ENCODE assay signal across 17 cellular contexts in genomic region chr14:74525361-74525851, GRCh38. TPM values are rescaled to one million over a fixed set of nuclear protein-coding genes. Genes with fewer than 3 reads are reported as not detected.
DNase-seq lines count a peak whose midpoint lies in the region; ATAC-seq, FAIRE-seq and TF ChIP-seq lines count a peak whose summit lies in the region.
"Had no signal": no experiment of that assay in that cellular context is flagged by ENCODE, and none has a peak within 500 bp of the region (broad histone marks: within the 10 kb centered on the region; RNA-seq: fewer than 3 reads in every experiment).

No MANE protein-coding gene starts in this region.

- H3K27me3 Mint-ChIP-seq in progenitor cell of endocrine pancreas, result peaks cover 6% of the 10 kb centered on the region

- TF ChIP-seq CTCF in ascending aorta (IDR thresholded peaks at IDR 0.05), result no peak
- no peak for TF ChIP-seq CTCF in progenitor cell of endocrine pancreas (IDR thresholded peaks at IDR 0.05; ENCODE audit: unreplicated experiment)
- TF ChIP-seq CTCF in smooth muscle cell (IDR thresholded peaks at IDR 0.05; ENCODE audit: borderline replicate concordance, insufficient read depth, poor library complexity, severe bottlenecking), result no peak

- peak; percentile 73 for ATAC-seq in GM18867 (IDR thresholded peaks at IDR 0.05; ENCODE audit: unreplicated experiment)
- ATAC-seq in GM21367 (IDR thresholded peaks at IDR 0.05; ENCODE audit: unreplicated experiment), result no peak
- ATAC-seq: left colon, mucosa of descending colon had no signal

- H3K27ac ChIP-seq in ascending aorta, result peak overlapping the region; percentile 64 to 67
- no peak overlapping the region for H3K27ac ChIP-seq in GM23248
- H3K27ac ChIP-seq in smooth muscle cell (ENCODE audit: low read depth), result no peak overlapping the region
- H3K27ac ChIP-seq: epithelial cell of prostate had no signal

- H3K4me1 Mint-ChIP-seq in progenitor cell of endocrine pancreas (ENCODE audit: low read depth), result no peaks in the 10 kb centered on the region

- H3K79me2 ChIP-seq in GM23248 (ENCODE audit: insufficient read depth) (no peaks in the 10 kb centered on the region), smooth muscle cell (ENCODE audit: low read depth) (no peaks in the 10 kb centered on the region)

- no peaks in the 10 kb centered on the region for H3K9me3 Mint-ChIP-seq in progenitor cell of endocrine pancreas (ENCODE audit: low read depth)
- H3K9me3 Mint-ChIP-seq: activated naive CD4-positive, alpha-beta T cell treated with anti-CD3 and anti-CD28 coated beads for 36 hours; dendritic cell treated with granulocyte-macrophage colony-stimulating factor and Interleukin-4, amounts not matched to agents 40 ng/mL and 50 ng/mL, for 4 days had no signal

- H3F3A ChIP-seq in GM23248 (ENCODE audit: insufficient read depth) (peaks cover 16% of the 10 kb centered on the region), smooth muscle cell (ENCODE audit: low read depth) (no peaks in the 10 kb centered on the region)

- no peak overlapping the region for H3K4me3 Mint-ChIP-seq in progenitor cell of endocrine pancreas (ENCODE audit: low read depth)
- H3K4me3 Mint-ChIP-seq: activated naive CD4-positive, alpha-beta T cell treated with anti-CD3 and anti-CD28 coated beads for 36 hours; dendritic cell treated with granulocyte-macrophage colony-stimulating factor and Interleukin-4, amounts not matched to agents 40 ng/mL and 50 ng/mL, for 4 days had no signal

- H3K9me3 ChIP-seq in ascending aorta (no peaks in the 10 kb centered on the region), GM23248 (ENCODE audit: low read depth) (no peaks in the 10 kb centered on the region), smooth muscle cell (replicated peaks; ENCODE audit: low read depth) (no peaks in the 10 kb centered on the region)
- H3K9me3 ChIP-seq: mucosa of descending colon had no signal

- no peak overlapping the region for H3K4me3 ChIP-seq in ascending aorta
- H3K4me3 ChIP-seq in GM23248, result no peak overlapping the region
- no peak overlapping the region for H3K4me3 ChIP-seq in smooth muscle cell
- H3K4me3 ChIP-seq: mucosa of descending colon had no signal

- no peaks in the 10 kb centered on the region for H3K27me3 ChIP-seq in ascending aorta
- no peaks in the 10 kb centered on the region for H3K27me3 ChIP-seq in GM23248 (replicated peaks; ENCODE audit: insufficient read depth)
- H3K27me3 ChIP-seq in smooth muscle cell (ENCODE audit: low read depth), result no peaks in the 10 kb centered on the region

- H3K36me3 ChIP-seq in ascending aorta, result peaks cover 60 to 78% of the 10 kb centered on the region in 2 donors
- peaks cover 8% of the 10 kb centered on the region; the same call in 1 of the 2 replicates for H3K36me3 ChIP-seq in GM23248 (ENCODE audit: low read depth)
- H3K36me3 ChIP-seq in smooth muscle cell (ENCODE audit: low read depth), result no peaks in the 10 kb centered on the region

- intact Hi-C loops in ascending aorta (cut with DNase I), result no loop called here

- H3K4me2 ChIP-seq in GM23248 (ENCODE audit: unreplicated experiment) (no peak overlapping the region), smooth muscle cell (no peak overlapping the region)

- H3K36me3 Mint-ChIP-seq in progenitor cell of endocrine pancreas (ENCODE audit: insufficient read depth), result no peaks in the 10 kb centered on the region

- H3K4me1 ChIP-seq in ascending aorta (peaks cover 0 to 3% of the 10 kb centered on the region in 2 donors), GM23248 (ENCODE audit: insufficient read depth) (peaks cover 16% of the 10 kb centered on the region), smooth muscle cell (ENCODE audit: low read depth) (peaks cover 7% of the 10 kb centered on the region)

- no peak overlapping the region for H2AFZ ChIP-seq in GM23248
- no peak overlapping the region for H2AFZ ChIP-seq in smooth muscle cell (ENCODE audit: low read depth)

- FAIRE-seq in HTR-8/SVneo (lab: Jason Lieb, UNC), result peak; percentile 13

- 88 to 94% methylated on average over 4 of the region's 4 CpGs for WGBS in GM23248 (ENCODE audit: low coverage in 1 of 2, low lambda C conversion rate in 2 of 2, missing lambda C conversion rate in 2 of 2), 2 experiments
- 86% methylated on average over 4 of the region's 4 CpGs for WGBS in smooth muscle cell (ENCODE audit: low lambda C conversion rate)

- H3K9ac ChIP-seq in GM23248 (no peak overlapping the region), smooth muscle cell (ENCODE audit: low read depth) (no peak overlapping the region)

- no peak for DNase-seq in HTR-8/SVneo (ENCODE audit: insufficient read length, low spot score)
- DNase-seq in ascending aorta (ENCODE audit: low spot score in 2 of 2), result no peak
- DNase-seq in progenitor cell of endocrine pancreas (ENCODE audit: low spot score, unreplicated experiment), result no peak
- no peak for DNase-seq in islet precursor cell
- no peak for DNase-seq in GM23248
- DNase-seq in smooth muscle cell (lab: John Stamatoyannopoulos, UW; ENCODE audit: unreplicated experiment), result no peak
- DNase-seq: activated CD4-positive, alpha-beta T cell treated with anti-CD3 and anti-CD28 coated beads for 48 hours; activated naive CD4-positive, alpha-beta T cell treated with anti-CD3 and anti-CD28 coated beads for 36 hours; foreskin melanocyte; left colon; mucosa of descending colon; NCI-H187 treated with DMSO at 0.1 percent for 48 hours; stimulated activated CD4-positive, alpha-beta T cell treated with anti-CD3 and anti-CD28 coated beads, Interleukin-4, amount 100 ng/mL, for 24 hours had no signal

- in situ Hi-C loops in GM23248 (cut with MboI), result no loop called here

- no peaks in the 10 kb centered on the region for H3K9me2 ChIP-seq in GM23248 (ENCODE audit: insufficient read depth)

- peak overlapping the region; percentile 49 for H3K27ac Mint-ChIP-seq in progenitor cell of endocrine pancreas
- H3K27ac Mint-ChIP-seq: activated naive CD4-positive, alpha-beta T cell treated with anti-CD3 and anti-CD28 coated beads for 36 hours; dendritic cell treated with granulocyte-macrophage colony-stimulating factor and Interleukin-4, amounts not matched to agents 40 ng/mL and 50 ng/mL, for 4 days had no signal

- no peaks in the 10 kb centered on the region for H4K20me1 ChIP-seq in GM23248 (ENCODE audit: insufficient read depth)
- H4K20me1 ChIP-seq in smooth muscle cell (ENCODE audit: low read depth), result no peaks in the 10 kb centered on the region

RNA-seq across cellular contexts. Expression of gene ISCA2, which starts 31.8 kb away (rescaled TPM):
- total RNA-seq in ascending aorta (10.0 TPM), progenitor cell of endocrine pancreas (34.0 and 37.2 TPM in 2 replicates), smooth muscle cell (15.0 and 23.3 TPM in 2 replicates)
- total RNA-seq in GM23248 (2014; rRNA removed; shearing (Covaris generic)), result 12.3 and 22.9 TPM in 2 replicates
- polyA plus RNA-seq in GM23248 (2016; fragmentation: Nextera tagmentation; extraction: Ambion mirVana) (58.7 and 60.0 TPM in 2 replicates), smooth muscle cell (65.8 and 79.2 TPM in 2 replicates)

RNA-seq across cellular contexts. Expression of gene NPC2, which starts 32.3 kb away (rescaled TPM):
- total RNA-seq in ascending aorta, result 324 TPM
- 177 and 186 TPM in 2 replicates for total RNA-seq in progenitor cell of endocrine pancreas
- 105 and 156 TPM in 2 replicates for total RNA-seq in GM23248 (2014; rRNA removed; shearing (Covaris generic))
- 95.2 and 103 TPM in 2 replicates for polyA plus RNA-seq in GM23248 (2016; fragmentation: Nextera tagmentation; extraction: Ambion mirVana)
- 443 and 496 TPM in 2 replicates for total RNA-seq in smooth muscle cell
- polyA plus RNA-seq in smooth muscle cell, result 137 and 197 TPM in 2 replicates

Comparison
In these comparisons a context has a peak if more than half of its experiments do, and no peak if none do; other contexts are left out.
1. H3K27ac ChIP-seq: peak in ascending aorta (2 of 2); none in GM23248 (single experiment) and smooth muscle cell (single experiment).